Comparison of ENCODE assay signal across 14 cellular contexts in the genomic region with DNA sequence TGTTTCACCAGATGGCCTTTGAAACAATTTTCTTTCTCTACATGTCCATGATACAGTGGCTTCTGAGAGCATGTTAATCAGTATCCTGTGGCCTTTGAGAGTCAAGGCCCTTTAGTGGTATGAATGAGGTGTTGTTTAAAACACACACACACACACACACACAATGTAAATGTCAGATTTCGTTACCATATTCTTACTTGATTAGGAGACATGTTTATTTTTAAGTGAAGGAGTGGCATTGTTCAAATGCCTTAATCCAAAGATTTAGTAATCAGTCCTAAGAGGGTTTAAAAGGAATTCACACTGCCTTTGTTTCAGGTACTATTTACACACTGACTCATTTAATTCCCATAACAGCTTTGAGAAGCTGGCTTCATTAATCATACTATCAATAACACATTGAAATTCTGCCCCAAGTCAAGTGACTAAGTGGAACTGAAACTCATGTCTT.
DNase-seq lines count a peak whose midpoint lies in the region; ATAC-seq and TF ChIP-seq lines count a peak whose summit lies in the region.
"Had no signal": no experiment of that assay in that cellular context is flagged by ENCODE, and none has a peak within 500 bp of the region (broad histone marks: within the 10 kb centered on the region; RNA-seq: fewer than 3 reads in every experiment).

No MANE protein-coding gene starts in this region.

- no peak overlapping the region for H3K9ac ChIP-seq in GM23248

- no peaks in the 10 kb centered on the region for H3K79me2 ChIP-seq in GM23248 (ENCODE audit: insufficient read depth)

- WGBS in GM23248 (ENCODE audit: low coverage in 1 of 2, low lambda C conversion rate in 2 of 2, missing lambda C conversion rate in 2 of 2), 2 experiments, result 65 to 75% methylated on average over 1 of the region's 1 CpG

- no peak overlapping the region for H3K27ac Mint-ChIP-seq in activated T-cell treated with anti-CD3 and anti-CD28 coated beads, Interleukin-2, amount 50 U/mL, for 72 hours
- H3K27ac Mint-ChIP-seq: CD4-positive, CD25-positive, alpha-beta regulatory T cell; natural killer cell treated with Interleukin-12 subunit alpha and Interleukin-12 subunit beta and Interleukin-15 and Interleukin-18, amount 100 ng/mL, for 72 hours had no signal

- peak; percentile 11 for DNase-seq in GM23248
- DNase-seq in RWPE1 (ENCODE audit: low spot score), result peak; percentile 89
- peak; percentile 10 for DNase-seq in fibroblast of villous mesenchyme (ENCODE audit: low read depth)
- DNase-seq in retinal pigment epithelial cell (ENCODE audit: low read depth), result peak; percentile 98
- no peak for DNase-seq in ACHN
- DNase-seq in activated T-cell treated with anti-CD3 and anti-CD28 coated beads, Interleukin-2, amount 50 U/mL, for 72 hours, result no peak
- DNase-seq in NCI-H510A (lab: John Stamatoyannopoulos, UW), result no peak
- DNase-seq: activated T-cell treated with anti-CD3 and anti-CD28 coated beads for 4 hours; CD4-positive, CD25-positive, alpha-beta regulatory T cell; NCI-H2081 treated with DMSO at 0.1 percent for 48 hours had no signal

- H2AFZ ChIP-seq in GM23248, result no peak overlapping the region

- H3K9me3 Mint-ChIP-seq in activated T-cell treated with anti-CD3 and anti-CD28 coated beads, Interleukin-2, amount 50 U/mL, for 72 hours, result no peaks in the 10 kb centered on the region
- H3K9me3 Mint-ChIP-seq: natural killer cell treated with Interleukin-12 subunit alpha and Interleukin-12 subunit beta and Interleukin-15 and Interleukin-18, amount 100 ng/mL, for 72 hours had no signal

- H4K20me1 ChIP-seq in GM23248 (ENCODE audit: insufficient read depth), result no peaks in the 10 kb centered on the region

- POLR2A ChIA-PET in RWPE1 (lab: Yijun Ruan, JAX; ENCODE audit: low non-redundant PET), result interaction anchor here (0.7 kb wide), 1 partner anchor 487 kb away, joined by 3 read pairs; no protein-coding TSS in a partner anchor

- H3K4me3 ChIP-seq in GM23248, result no peak overlapping the region
- H3K4me3 ChIP-seq in fibroblast of villous mesenchyme (ENCODE audit: low read depth, low read length), result no peak overlapping the region
- no peak overlapping the region for H3K4me3 ChIP-seq in retinal pigment epithelial cell (ENCODE audit: low read length)
- H3K4me3 ChIP-seq: skin epidermis had no signal

- in situ Hi-C loops in GM23248 (cut with MboI), result loop anchor here (10.0 kb wide), 1 partner anchor 544 kb away; no protein-coding TSS in a partner anchor
- in situ Hi-C loops in ACHN (cut with HindIII; ENCODE audit: low pct_ligation_motif_present, low pct_unique_long_range_greater_than_20kb, low sequenced_read_pairs), result no loop called here

- no peak for ATAC-seq in activated T-cell treated with anti-CD3 and anti-CD28 coated beads, Interleukin-2, amount 50 U/mL, for 72 hours (replicated peaks in 1 of 2)
- ATAC-seq in GM18868 (IDR thresholded peaks at IDR 0.05; ENCODE audit: unreplicated experiment), result no peak
- ATAC-seq: natural killer cell treated with Interleukin-12 subunit alpha and Interleukin-12 subunit beta and Interleukin-15 and Interleukin-18, amount 100 ng/mL, for 72 hours had no signal

- no peaks in the 10 kb centered on the region for H3F3A ChIP-seq in GM23248 (ENCODE audit: insufficient read depth)

- H3K4me2 ChIP-seq in GM23248 (ENCODE audit: unreplicated experiment), result no peak overlapping the region

- H3K9me3 ChIP-seq in GM23248 (ENCODE audit: low read depth), result no peaks in the 10 kb centered on the region

- no peaks in the 10 kb centered on the region for H3K36me3 Mint-ChIP-seq in activated T-cell treated with anti-CD3 and anti-CD28 coated beads, Interleukin-2, amount 50 U/mL, for 72 hours (ENCODE audit: insufficient read depth in 2 of 2)
- H3K36me3 Mint-ChIP-seq: brain; CD4-positive, CD25-positive, alpha-beta regulatory T cell; natural killer cell treated with Interleukin-12 subunit alpha and Interleukin-12 subunit beta and Interleukin-15 and Interleukin-18, amount 100 ng/mL, for 72 hours had no signal

- H3K4me1 ChIP-seq in GM23248 (ENCODE audit: insufficient read depth), result no peaks in the 10 kb centered on the region

- TF ChIP-seq CTCF in RWPE1 (conservative IDR thresholded peaks at IDR 0.05; ENCODE audit: low read depth), result no peak
- TF ChIP-seq CTCF in fibroblast of villous mesenchyme (IDR thresholded peaks at IDR 0.05; ENCODE audit: insufficient read depth, low read depth, low read length), result no peak
- no peak for TF ChIP-seq CTCF in retinal pigment epithelial cell (conservative IDR thresholded peaks at IDR 0.05; ENCODE audit: low read depth, low read length)

- H3K9me2 ChIP-seq in GM23248 (ENCODE audit: insufficient read depth), result no peaks in the 10 kb centered on the region

- CTCF ChIA-PET in RWPE1 (lab: Yijun Ruan, JAX), result interaction anchor here (0.6 to 1.0 kb wide), 2 partner anchors 85 to 790 kb away, joined by 3 to 4 read pairs; no protein-coding TSS in a partner anchor

- H3K27ac ChIP-seq in GM23248 (no peak overlapping the region), RWPE1 (no peak overlapping the region)

- H3K27me3 ChIP-seq in GM23248 (replicated peaks; ENCODE audit: insufficient read depth), result 0 out of 2 replicates have a peak, but pooled peaks cover 2% of the 10 kb centered on the region

- no peak overlapping the region for H3K4me3 Mint-ChIP-seq in activated T-cell treated with anti-CD3 and anti-CD28 coated beads, Interleukin-2, amount 50 U/mL, for 72 hours
- H3K4me3 Mint-ChIP-seq: brain; CD4-positive, CD25-positive, alpha-beta regulatory T cell; natural killer cell treated with Interleukin-12 subunit alpha and Interleukin-12 subunit beta and Interleukin-15 and Interleukin-18, amount 100 ng/mL, for 72 hours had no signal

- peaks cover 5% of the 10 kb centered on the region for H3K27me3 Mint-ChIP-seq in activated T-cell treated with anti-CD3 and anti-CD28 coated beads, Interleukin-2, amount 50 U/mL, for 72 hours (ENCODE audit: low read depth)

- H3K4me1 Mint-ChIP-seq in activated T-cell treated with anti-CD3 and anti-CD28 coated beads, Interleukin-2, amount 50 U/mL, for 72 hours (ENCODE audit: low read depth), result no peaks in the 10 kb centered on the region
- H3K4me1 Mint-ChIP-seq: CD4-positive, CD25-positive, alpha-beta regulatory T cell had no signal

- no peaks in the 10 kb centered on the region for H3K36me3 ChIP-seq in GM23248 (ENCODE audit: low read depth)

Comparison
In these comparisons a context has a peak if more than half of its experiments do, and no peak if none do; other contexts are left out.
1. DNase-seq: peak in GM23248 (single experiment), RWPE1 (single experiment), fibroblast of villous mesenchyme (single experiment) and retinal pigment epithelial cell (single experiment); none in ACHN (single experiment), activated T-cell treated with anti-CD3 and anti-CD28 coated beads, Interleukin-2, amount 50 U/mL, for 72 hours (0 of 2) and NCI-H510A (single experiment).